ENCODE assay signal across 2 cellular contexts in the genomic region with DNA sequence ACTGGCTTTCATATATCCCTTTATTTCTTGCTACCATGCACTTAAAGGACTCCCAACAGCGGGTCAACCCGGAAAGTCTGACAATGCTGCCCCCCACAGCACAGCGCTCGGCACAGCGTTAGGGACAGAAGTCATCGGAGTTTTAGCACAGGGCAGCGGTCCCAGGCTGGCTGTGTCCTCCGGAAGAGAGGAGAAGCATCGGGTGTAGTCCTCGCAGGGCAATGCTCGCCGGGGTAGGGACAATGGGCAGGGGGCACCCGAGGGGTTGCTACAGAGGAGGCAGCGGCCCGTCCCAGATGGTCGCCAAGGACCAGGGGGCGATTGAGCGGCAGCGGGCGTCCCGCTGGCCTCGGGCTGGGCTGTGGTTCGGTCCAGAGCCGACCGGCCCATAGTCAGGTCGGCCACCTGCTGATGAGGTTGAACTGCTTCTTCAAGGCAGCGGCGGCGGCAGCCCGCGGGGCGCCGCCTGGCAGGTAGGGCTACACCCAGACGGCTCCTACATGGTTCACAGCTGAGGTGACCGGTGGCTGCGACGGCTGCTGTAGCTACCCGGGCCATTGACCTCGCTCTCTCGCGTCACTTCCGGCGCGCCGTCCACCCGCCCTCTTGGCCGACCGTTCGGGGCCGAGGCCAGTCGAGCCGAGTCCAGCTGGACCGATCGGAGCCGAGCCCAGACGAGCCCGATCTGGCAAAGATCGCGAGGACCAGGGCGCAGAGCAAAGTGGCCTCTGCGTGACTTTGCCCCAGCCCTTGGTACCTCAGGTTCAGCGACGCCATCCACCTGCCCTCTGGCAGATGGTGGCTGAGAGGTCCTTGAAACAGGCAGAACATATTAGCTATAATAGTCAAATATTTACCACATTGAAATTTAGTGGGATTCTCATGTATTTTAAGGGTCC.
A peak's percentile ranks its signal among the peaks of the same experiment; 100 is the strongest.
TF ChIP-seq lines count a peak whose summit lies in the region.

No MANE protein-coding gene starts in this region.

TF ChIP-seq in IMR-90, 13 proteins besides CTCF, POLR2A, EP300 and RAD21:
- peak; percentile 70; the same call in 1 of the 2 replicates for TF ChIP-seq MAZ (IDR thresholded peaks at IDR 0.05; ENCODE audit: borderline replicate concordance, low read depth, low read length)
- TF ChIP-seq FOS (IDR thresholded peaks at IDR 0.05; ENCODE audit: low read depth, low read length), result no peak

TF ChIP-seq in PFSK-1, 5 proteins besides CTCF, POLR2A, EP300 and RAD21:
- TF ChIP-seq TAF1 (IDR thresholded peaks at IDR 0.05; ENCODE audit: borderline replicate concordance, insufficient read depth, low read length) (0 out of 2 replicates have a peak, but pooled peaks have one; percentile 48), POLR2AphosphoS5 (IDR thresholded peaks at IDR 0.05; ENCODE audit: low read depth, low read length) (peak; percentile 68), SIN3A (IDR thresholded peaks at IDR 0.05; ENCODE audit: borderline replicate concordance, insufficient read depth, low read length) (no peak), FOXP2 (optimal IDR thresholded peaks at IDR 0.05; ENCODE audit: borderline replicate concordance, extremely low read depth, extremely low read length, insufficient read depth) (peak; percentile 67)
- TF ChIP-seq, protein P1, sequence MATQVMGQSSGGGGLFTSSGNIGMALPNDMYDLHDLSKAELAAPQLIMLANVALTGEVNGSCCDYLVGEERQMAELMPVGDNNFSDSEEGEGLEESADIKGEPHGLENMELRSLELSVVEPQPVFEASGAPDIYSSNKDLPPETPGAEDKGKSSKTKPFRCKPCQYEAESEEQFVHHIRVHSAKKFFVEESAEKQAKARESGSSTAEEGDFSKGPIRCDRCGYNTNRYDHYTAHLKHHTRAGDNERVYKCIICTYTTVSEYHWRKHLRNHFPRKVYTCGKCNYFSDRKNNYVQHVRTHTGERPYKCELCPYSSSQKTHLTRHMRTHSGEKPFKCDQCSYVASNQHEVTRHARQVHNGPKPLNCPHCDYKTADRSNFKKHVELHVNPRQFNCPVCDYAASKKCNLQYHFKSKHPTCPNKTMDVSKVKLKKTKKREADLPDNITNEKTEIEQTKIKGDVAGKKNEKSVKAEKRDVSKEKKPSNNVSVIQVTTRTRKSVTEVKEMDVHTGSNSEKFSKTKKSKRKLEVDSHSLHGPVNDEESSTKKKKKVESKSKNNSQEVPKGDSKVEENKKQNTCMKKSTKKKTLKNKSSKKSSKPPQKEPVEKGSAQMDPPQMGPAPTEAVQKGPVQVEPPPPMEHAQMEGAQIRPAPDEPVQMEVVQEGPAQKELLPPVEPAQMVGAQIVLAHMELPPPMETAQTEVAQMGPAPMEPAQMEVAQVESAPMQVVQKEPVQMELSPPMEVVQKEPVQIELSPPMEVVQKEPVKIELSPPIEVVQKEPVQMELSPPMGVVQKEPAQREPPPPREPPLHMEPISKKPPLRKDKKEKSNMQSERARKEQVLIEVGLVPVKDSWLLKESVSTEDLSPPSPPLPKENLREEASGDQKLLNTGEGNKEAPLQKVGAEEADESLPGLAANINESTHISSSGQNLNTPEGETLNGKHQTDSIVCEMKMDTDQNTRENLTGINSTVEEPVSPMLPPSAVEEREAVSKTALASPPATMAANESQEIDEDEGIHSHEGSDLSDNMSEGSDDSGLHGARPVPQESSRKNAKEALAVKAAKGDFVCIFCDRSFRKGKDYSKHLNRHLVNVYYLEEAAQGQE (IDR thresholded peaks at IDR 0.05; ENCODE audit: insufficient read depth in 1 of 2, low read depth in 2 of 2, low read length in 2 of 2), result no peak
